Comparison of ENCODE assay signal across 29 cellular contexts in genomic region chr5:36726767-36727166, GRCh38.
"Had no signal": no experiment of that assay in that cellular context is flagged by ENCODE, and none has a peak within 500 bp of the region (broad histone marks: within the 10 kb centered on the region; RNA-seq: fewer than 3 reads in every experiment).

No MANE protein-coding gene starts in this region.

- H3K4me2 ChIP-seq: hepatocyte had no signal

- H3K27me3 ChIP-seq: colonic mucosa, esophagus muscularis mucosa, esophagus squamous epithelium, gastrocnemius medialis, gastroesophageal sphincter, heart left ventricle, heart right ventricle had no signal

- ATAC-seq: effector memory CD8-positive, alpha-beta T cell; esophagus mucosa; foreskin keratinocyte; gastrocnemius medialis; gastroesophageal sphincter; heart left ventricle; heart right ventricle had no signal

- H3K4me3 ChIP-seq: colonic mucosa, coronary artery, dorsolateral prefrontal cortex, esophagus muscularis mucosa, esophagus squamous epithelium, gastrocnemius medialis, gastroesophageal sphincter, heart left ventricle, heart right ventricle, hepatocyte had no signal

- H3K27ac ChIP-seq: colonic mucosa, coronary artery, dorsolateral prefrontal cortex, epithelial cell of prostate, esophagus muscularis mucosa, esophagus squamous epithelium, foreskin keratinocyte, gastrocnemius medialis, gastroesophageal sphincter, heart left ventricle, heart right ventricle, hepatocyte had no signal

- H3K27ac Mint-ChIP-seq: effector memory CD8-positive, alpha-beta T cell; endodermal cell had no signal

- H3K9me3 ChIP-seq: colonic mucosa, esophagus muscularis mucosa, esophagus squamous epithelium, gastrocnemius medialis, gastroesophageal sphincter, heart left ventricle, heart right ventricle had no signal

- H3K4me1 ChIP-seq: colonic mucosa, foreskin keratinocyte had no signal

- H3K4me3 Mint-ChIP-seq: effector memory CD8-positive, alpha-beta T cell; endodermal cell had no signal

- H3K79me2 ChIP-seq: hepatocyte had no signal

- H3K4me1 Mint-ChIP-seq: endodermal cell had no signal

- FAIRE-seq: colon, endometrium, endothelial cell of umbilical vein, frontal cortex had no signal

- H3K36me3 ChIP-seq: colonic mucosa, esophagus muscularis mucosa, esophagus squamous epithelium, gastrocnemius medialis, gastroesophageal sphincter, heart left ventricle, heart right ventricle had no signal

- DNase-seq: colonic mucosa; cortex of kidney; dermis blood vessel endothelial cell; dorsolateral prefrontal cortex; effector CD4-positive, alpha-beta T cell; effector CD8-positive, alpha-beta T cell; effector memory CD4-positive, alpha-beta T cell; effector memory CD8-positive, alpha-beta T cell; endodermal cell; erythroblast; esophagus squamous epithelium; foreskin fibroblast; foreskin keratinocyte; foreskin melanocyte; gastrocnemius medialis; glutamatergic neuron; head of caudate nucleus; heart left ventricle; heart right ventricle had no signal

- H2AFZ ChIP-seq: hepatocyte had no signal

- H3K9me3 Mint-ChIP-seq: effector memory CD8-positive, alpha-beta T cell; endodermal cell had no signal
